In genomic region chr7:35003679-35004278, GRCh38 we compare ENCODE assay signal across 8 cellular contexts. TPM values are rescaled to one million over a fixed set of nuclear protein-coding genes. Genes with fewer than 3 reads are reported as not detected.
A peak's percentile ranks its signal among the peaks of the same experiment; 100 is the strongest.
DNase-seq lines count a peak whose midpoint lies in the region; ATAC-seq and TF ChIP-seq lines count a peak whose summit lies in the region.

No MANE protein-coding gene starts in this region.

- TF ChIP-seq CTCF in A673 (conservative IDR thresholded peaks at IDR 0.05; ENCODE audit: low read depth, low read length) (no peak), colonic mucosa (IDR thresholded peaks at IDR 0.05) (no peak)

- H3K9ac ChIP-seq in colonic mucosa (ENCODE audit: low read depth in 2 of 2, low read length in 2 of 2), result peak overlapping the region in 1 of 2 donors; percentile 38

- DNase-seq in A673 (ENCODE audit: low spot score) (peak; percentile 88), NCI-H2196 treated with DMSO at 0.1 percent for 48 hours (lab: John Stamatoyannopoulos, UW; ENCODE audit: unreplicated experiment) (peak; percentile 76), colonic mucosa (peak; percentile 87)
- DNase-seq in activated naive CD4-positive, alpha-beta T cell treated with anti-CD3 and anti-CD28 coated beads, Interleukin-2, amount 50 U/mL, for 16 hours, result no peak

- POLR2A ChIA-PET in A673 (lab: Charles Lee; ENCODE audit: low non-redundant PET), result no interaction called here

- intact Hi-C loops in A673 (cut with micrococcal nuclease; ENCODE audit: unreplicated experiment) (no loop called here), colonic mucosa (cut with DNase I) (no loop called here)

- H3K36me3 ChIP-seq in A673 (ENCODE audit: insufficient read depth, low read length, poor library complexity, severe bottlenecking), result peaks cover 5% of the 10 kb centered on the region
- no peaks in the 10 kb centered on the region for H3K36me3 ChIP-seq in colonic mucosa
- H3K36me3 ChIP-seq in muscle layer of duodenum (ENCODE audit: control insufficient read depth in 1 of 2, insufficient read depth in 2 of 2, low read length in 2 of 2), result peaks cover 0 to 11% of the 10 kb centered on the region in 2 donors

- H3K27me3 ChIP-seq in A673 (replicated peaks; ENCODE audit: insufficient read depth, low read depth, low read length, poor library complexity), result no peaks in the 10 kb centered on the region
- no peaks in the 10 kb centered on the region for H3K27me3 ChIP-seq in colonic mucosa
- no peaks in the 10 kb centered on the region for H3K27me3 ChIP-seq in muscle layer of duodenum (ENCODE audit: low read depth, low read length)

- H3K9me3 ChIP-seq in A673 (ENCODE audit: low read depth, low read length, poor library complexity, severe bottlenecking) (no peaks in the 10 kb centered on the region), colonic mucosa (no peaks in the 10 kb centered on the region), muscle layer of duodenum (ENCODE audit: control insufficient read depth in 1 of 2, low read length in 2 of 2) (no peaks in the 10 kb centered on the region)

- CTCF ChIA-PET in A673 (lab: Charles Lee), result no interaction called here

- H3K27ac ChIP-seq in A673 (ENCODE audit: low read depth, low read length, poor library complexity, severe bottlenecking) (peak overlapping the region; percentile 83), colonic mucosa (peak overlapping the region; percentile 88), muscle layer of duodenum (ENCODE audit: low read length) (peak overlapping the region; percentile 51)

- no peak overlapping the region for H3K4me3 ChIP-seq in A673 (ENCODE audit: low read depth, low read length, poor library complexity, severe bottlenecking)
- no peak overlapping the region for H3K4me3 ChIP-seq in colonic mucosa
- H3K4me3 ChIP-seq in muscle layer of duodenum (ENCODE audit: low read depth in 1 of 2, low read length in 2 of 2), result no peak overlapping the region

- ATAC-seq in GM21619 (IDR thresholded peaks at IDR 0.05; ENCODE audit: unreplicated experiment) (peak; percentile 67), GM21360 (IDR thresholded peaks at IDR 0.05; ENCODE audit: unreplicated experiment) (no peak), GM18517 (IDR thresholded peaks at IDR 0.05; ENCODE audit: unreplicated experiment) (no peak)

- no TSS peak for BruUV-seq in A673 (replicated peaks; lab: Mats Ljungman, UMichigan)

- H3K4me1 ChIP-seq in A673 (ENCODE audit: insufficient read depth, low read length, poor library complexity, severe bottlenecking), result peaks cover 19% of the 10 kb centered on the region
- no peaks in the 10 kb centered on the region for H3K4me1 ChIP-seq in colonic mucosa
- H3K4me1 ChIP-seq in muscle layer of duodenum (ENCODE audit: control insufficient read depth in 1 of 2, insufficient read depth in 2 of 2, low read length in 2 of 2), result peaks cover 0 to 6% of the 10 kb centered on the region in 2 donors

RNA-seq across cellular contexts. Expression of gene DPY19L1, which starts 33.5 kb away (rescaled TPM):
- total RNA-seq in A673 (2021) (42.7 and 46.8 TPM in 2 replicates), colonic mucosa (10 to 100 TPM; 21.9 to 26.2 TPM)
